ENCODE assay signal across 8 cellular contexts in genomic region chr10:3803884-3804741, GRCh38. TPM values are rescaled to one million over a fixed set of nuclear protein-coding genes. Genes with fewer than 3 reads are reported as not detected.
DNase-seq lines count a peak whose midpoint lies in the region; ATAC-seq and TF ChIP-seq lines count a peak whose summit lies in the region.

No MANE protein-coding gene starts in this region.

- H3K9me3 ChIP-seq in adipocyte (ENCODE audit: control insufficient read depth, low read length) (no peaks in the 10 kb centered on the region), thymus (ENCODE audit: control insufficient read depth) (no peaks in the 10 kb centered on the region), BE2C (no peaks in the 10 kb centered on the region; the same call in 1 of the 2 replicates)

- H3K9me3 Mint-ChIP-seq in memory B cell: no peaks in the 10 kb centered on the region

- H3K4me1 Mint-ChIP-seq in memory B cell: peaks cover 35% of the 10 kb centered on the region

- POLR2A ChIA-PET in RWPE1 (lab: Yijun Ruan, JAX; ENCODE audit: low non-redundant PET): no interaction called here

- no peaks in the 10 kb centered on the region for H3K27me3 ChIP-seq in adipocyte (replicated peaks; ENCODE audit: control insufficient read depth, insufficient read depth, low read length)
- no peaks in the 10 kb centered on the region for H3K27me3 ChIP-seq in thymus (ENCODE audit: control insufficient read depth, insufficient read depth)
- H3K27me3 ChIP-seq in BE2C: no peaks in the 10 kb centered on the region

- ATAC-seq in memory B cell (ENCODE audit: low read depth) (peak; percentile 3), HG02763 (IDR thresholded peaks at IDR 0.05; ENCODE audit: unreplicated experiment) (no peak)

- H3K4me3 ChIP-seq in adipocyte (ENCODE audit: low read length) (no peak overlapping the region), thymus (ENCODE audit: low read length) (no peak overlapping the region), BE2C (ENCODE audit: low read depth, low read length) (no peak overlapping the region)

- H3K9ac ChIP-seq in adipocyte (ENCODE audit: low read length): peak overlapping the region; percentile 88

- no peak for TF ChIP-seq CTCF in RWPE1 (conservative IDR thresholded peaks at IDR 0.05; ENCODE audit: low read depth)
- no peak for TF ChIP-seq CTCF in BE2C (IDR thresholded peaks at IDR 0.05; ENCODE audit: low read depth, low read length)

- H3K36me3 ChIP-seq in adipocyte (ENCODE audit: control insufficient read depth, insufficient read depth, low read length, severe bottlenecking): no peaks in the 10 kb centered on the region
- no peaks in the 10 kb centered on the region for H3K36me3 ChIP-seq in thymus (ENCODE audit: control insufficient read depth, insufficient read depth)
- no peaks in the 10 kb centered on the region for H3K36me3 ChIP-seq in BE2C

- 24% methylated on average over 13 of the region's 13 CpGs for WGBS in thymus

- H3K27me3 Mint-ChIP-seq in memory B cell: no peaks in the 10 kb centered on the region

- H3K36me3 Mint-ChIP-seq in memory B cell: no peaks in the 10 kb centered on the region

- H3K4me3 Mint-ChIP-seq in memory B cell: peak overlapping the region; percentile 35

- H3K27ac Mint-ChIP-seq in memory B cell: peak overlapping the region; percentile 97

- CTCF ChIA-PET in RWPE1 (lab: Yijun Ruan, JAX): no interaction called here

- DNase-seq in ELR (ENCODE audit: low read depth) (peak; percentile 49), RWPE1 (ENCODE audit: low spot score) (no peak), adipocyte (ENCODE audit: low read depth) (no peak), memory B cell (ENCODE audit: low spot score in 2 of 2) (no peak), BE2C (no peak), mucosa of gallbladder (ENCODE audit: low spot score) (no peak)

- H3K4me1 ChIP-seq in adipocyte (ENCODE audit: control insufficient read depth, insufficient read depth, low read length) (peaks cover 37% of the 10 kb centered on the region), thymus (ENCODE audit: control insufficient read depth, insufficient read depth, low read length) (peaks cover 35% of the 10 kb centered on the region), BE2C (peaks cover 53% of the 10 kb centered on the region)

- peak overlapping the region; percentile 53 for H3K27ac ChIP-seq in RWPE1
- H3K27ac ChIP-seq in thymus (ENCODE audit: low read depth): peak overlapping the region; percentile 74

RNA-seq across cellular contexts. Expression of gene KLF6, which starts 19.1 kb away (rescaled TPM):
- polyA plus RNA-seq in thymus: 65.8 TPM
- polyA plus RNA-seq in BE2C (2012; ENCODE audit: insufficient read depth, insufficient read length, low read depth): 56.1 TPM
- total RNA-seq in mucosa of gallbladder: 165 TPM
